17 cellular contexts compared by ENCODE assay signal in genomic region chr7:157457355-157458253, GRCh38.
"Had no signal": no experiment of that assay in that cellular context is flagged by ENCODE, and none has a peak within 500 bp of the region (broad histone marks: within the 10 kb centered on the region; RNA-seq: fewer than 3 reads in every experiment).

No MANE protein-coding gene starts in this region.

- H3K79me2 ChIP-seq: parathyroid adenoma had no signal

- H3K4me3 ChIP-seq: ascending aorta, esophagus squamous epithelium, left lung, SJSA1, smooth muscle cell, tibial nerve had no signal

- H3K4me1 Mint-ChIP-seq: nephron; stimulated activated memory B cell treated with anti-CD40 and anti-IgM and Interleukin-4, amounts not matched to agents 10 μg/mL and 1 μg/mL and 100 μg/mL, for 72 hours had no signal

- H3K4me1 ChIP-seq: ascending aorta, esophagus squamous epithelium, left lung, parathyroid adenoma, SJSA1, tibial nerve had no signal

- H3K9ac ChIP-seq: parathyroid adenoma had no signal

- H3K36me3 ChIP-seq: ascending aorta, esophagus squamous epithelium, left lung, SJSA1, tibial nerve had no signal

- H3K9me3 ChIP-seq: esophagus squamous epithelium, SJSA1 had no signal

- H3K4me3 Mint-ChIP-seq: activated T-cell treated with anti-CD3 and anti-CD28 coated beads, Interleukin-2, amount 50 U/mL, for 4 hours; stimulated activated memory B cell treated with anti-CD40 and anti-IgM and Interleukin-4, amounts not matched to agents 10 μg/mL and 1 μg/mL and 100 μg/mL, for 72 hours had no signal

- DNase-seq: activated naive CD4-positive, alpha-beta T cell; activated T-cell treated with anti-CD3 and anti-CD28 coated beads, Interleukin-2, amount 50 U/mL, for 4 hours; esophagus squamous epithelium; foreskin fibroblast; glutamatergic neuron; mesenchymal stem cell; right cardiac atrium had no signal

- FAIRE-seq: bronchial epithelial cell had no signal

- H3K27ac Mint-ChIP-seq: nephron; stimulated activated memory B cell treated with anti-CD40 and anti-IgM and Interleukin-4, amounts not matched to agents 10 μg/mL and 1 μg/mL and 100 μg/mL, for 72 hours had no signal

- H2AFZ ChIP-seq: parathyroid adenoma had no signal

- H3K27me3 ChIP-seq: ascending aorta, tibial nerve had no signal

- H3K36me3 Mint-ChIP-seq: stimulated activated memory B cell treated with anti-CD40 and anti-IgM and Interleukin-4, amounts not matched to agents 10 μg/mL and 1 μg/mL and 100 μg/mL, for 72 hours had no signal

- H3K27ac ChIP-seq: ascending aorta, esophagus squamous epithelium, left lung, parathyroid adenoma, SJSA1, tibial nerve, VCaP had no signal

- ATAC-seq: activated T-cell treated with anti-CD3 and anti-CD28 coated beads, Interleukin-2, amount 50 U/mL, for 4 hours; left lung; right cardiac atrium; stimulated activated memory B cell treated with anti-CD40 and anti-IgM and Interleukin-4, amounts not matched to agents 10 μg/mL and 1 μg/mL and 100 μg/mL, for 72 hours had no signal

- H3K4me2 ChIP-seq: smooth muscle cell had no signal
